ENCODE assay signal across 8 cellular contexts in the genomic region with DNA sequence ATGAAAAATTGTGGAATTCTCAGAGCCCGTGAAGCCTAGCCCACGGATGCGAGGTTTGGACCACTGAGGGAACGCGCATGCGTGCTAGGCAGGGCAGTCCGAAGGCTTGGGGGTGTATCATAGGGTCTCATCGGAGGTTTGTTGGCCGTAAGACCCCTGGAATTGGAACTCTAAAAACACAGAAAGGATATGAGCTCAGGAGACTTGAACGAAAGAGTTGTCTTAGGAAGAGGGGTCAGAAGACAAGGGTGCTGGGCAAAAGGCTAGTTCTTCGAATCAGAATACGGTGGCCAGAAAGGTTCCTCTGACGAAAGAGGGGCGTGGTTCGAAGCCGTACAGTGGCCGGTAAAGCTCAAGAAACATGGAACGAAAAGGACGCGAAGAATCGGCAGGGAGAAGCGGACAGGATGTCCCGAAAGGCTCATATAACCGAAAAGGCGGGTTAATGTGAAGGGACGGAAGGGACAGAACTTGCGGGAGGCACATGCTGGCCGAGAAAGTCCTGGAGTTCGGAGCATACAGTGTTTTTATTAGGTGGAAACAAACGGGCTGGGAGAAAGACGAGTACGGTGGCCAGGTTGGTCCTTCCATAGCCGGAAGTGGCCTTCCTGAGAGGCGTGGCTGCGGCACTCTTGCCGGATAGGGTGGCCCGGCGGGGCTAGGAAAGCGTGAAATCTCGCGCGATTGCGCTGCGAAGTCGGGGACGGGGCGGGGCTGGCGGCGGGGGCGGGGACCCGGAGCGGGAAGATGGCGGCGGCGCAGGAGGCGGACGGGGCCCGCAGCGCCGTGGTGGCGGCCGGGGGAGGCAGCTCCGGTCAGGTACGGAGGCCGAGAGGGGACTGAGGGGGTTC. TPM values are rescaled to one million over a fixed set of nuclear protein-coding genes. Genes with fewer than 3 reads are reported as not detected.
DNase-seq lines count a peak whose midpoint lies in the region; ATAC-seq and TF ChIP-seq lines count a peak whose summit lies in the region.

A gene with protein sequence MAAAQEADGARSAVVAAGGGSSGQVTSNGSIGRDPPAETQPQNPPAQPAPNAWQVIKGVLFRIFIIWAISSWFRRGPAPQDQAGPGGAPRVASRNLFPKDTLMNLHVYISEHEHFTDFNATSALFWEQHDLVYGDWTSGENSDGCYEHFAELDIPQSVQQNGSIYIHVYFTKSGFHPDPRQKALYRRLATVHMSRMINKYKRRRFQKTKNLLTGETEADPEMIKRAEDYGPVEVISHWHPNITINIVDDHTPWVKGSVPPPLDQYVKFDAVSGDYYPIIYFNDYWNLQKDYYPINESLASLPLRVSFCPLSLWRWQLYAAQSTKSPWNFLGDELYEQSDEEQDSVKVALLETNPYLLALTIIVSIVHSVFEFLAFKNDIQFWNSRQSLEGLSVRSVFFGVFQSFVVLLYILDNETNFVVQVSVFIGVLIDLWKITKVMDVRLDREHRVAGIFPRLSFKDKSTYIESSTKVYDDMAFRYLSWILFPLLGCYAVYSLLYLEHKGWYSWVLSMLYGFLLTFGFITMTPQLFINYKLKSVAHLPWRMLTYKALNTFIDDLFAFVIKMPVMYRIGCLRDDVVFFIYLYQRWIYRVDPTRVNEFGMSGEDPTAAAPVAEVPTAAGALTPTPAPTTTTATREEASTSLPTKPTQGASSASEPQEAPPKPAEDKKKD (plus strand): TSS at position 732 of the 851 bp plus-strand sequence. CDS start 16 bp downstream, at position 748.

- peak within 1 kb of the TSS; percentile 97 to 100 for H3K4me3 Mint-ChIP-seq in H9
- H3K4me3 Mint-ChIP-seq in natural killer cell: peak within 1 kb of the TSS; percentile 96

- peak; percentile 90 to 97 (median 92) for ATAC-seq in natural killer cell

- H3K4me1 Mint-ChIP-seq in H9 (peaks cover 17 to 30% of the 10 kb centered on the region in 2 experiments), natural killer cell (peaks cover 47% of the 10 kb centered on the region in 2 donors)

- TF ChIP-seq POLR2A in Raji (IDR thresholded peaks at IDR 0.05; ENCODE audit: insufficient read depth, low read depth, low read length): peak; percentile 93

- intact Hi-C loops in natural killer cell (cut with micrococcal nuclease): loop anchor here (1.0 to 5.0 kb wide), 4 partner anchors 47 to 268 kb away; a partner anchor contains a TSS

- no peaks in the 10 kb centered on the region for H3K9me3 ChIP-seq in H9 (ENCODE audit: control insufficient read depth, low read depth, low read length)

- no peak within 1 kb of the TSS for H2BK12ac ChIP-seq in H9 (ENCODE audit: insufficient read length, low read depth, low read length)

- peak within 1 kb of the TSS; percentile 55 for H2BK5ac ChIP-seq in H9 (ENCODE audit: insufficient read length, low read length)

- no peak within 1 kb of the TSS for H3T11ph ChIP-seq in H9 (ENCODE audit: low read length)

- peak within 1 kb of the TSS; percentile 29 for H3K27ac ChIP-seq in H9 (ENCODE audit: insufficient read length, low read depth, low read length)

- peak within 1 kb of the TSS; percentile 100 for H3K27ac Mint-ChIP-seq in H9
- peak within 1 kb of the TSS; percentile 94 to 95 for H3K27ac Mint-ChIP-seq in natural killer cell

- H2BK15ac ChIP-seq in H9 (ENCODE audit: low read depth, low read length): no peak within 1 kb of the TSS

- no peaks in the 10 kb centered on the region; a peak in 1 of 5 replicates for H3K9me3 Mint-ChIP-seq in H9
- H3K9me3 Mint-ChIP-seq in natural killer cell: no peaks in the 10 kb centered on the region

- no peak within 1 kb of the TSS for H4K5ac ChIP-seq in H9 (ENCODE audit: insufficient read length, low read depth, low read length)

- no peaks in the 10 kb centered on the region for H3K4me1 ChIP-seq in H9 (ENCODE audit: insufficient read depth, low read length)

- H4K20me1 ChIP-seq in H9 (ENCODE audit: control insufficient read depth, insufficient read depth, insufficient read length): peaks cover 6% of the 10 kb centered on the region

- TF ChIP-seq CTCF in H9 (conservative IDR thresholded peaks at IDR 0.05): no peak
- TF ChIP-seq CTCF in natural killer cell (IDR thresholded peaks at IDR 0.05): no peak

- H3K56ac ChIP-seq in H9 (ENCODE audit: insufficient read length, low read depth, low read length): no peak within 1 kb of the TSS

- H2AFZ ChIP-seq in H9 (ENCODE audit: low read length): peak within 1 kb of the TSS; percentile 98

- H3K23ac ChIP-seq in H9 (ENCODE audit: insufficient read length, low read depth, low read length): no peak within 1 kb of the TSS

- no peak within 1 kb of the TSS for H4K91ac ChIP-seq in H9 (ENCODE audit: insufficient read length, low read depth, low read length)

- peaks cover 9% of the 10 kb centered on the region for H3K79me1 ChIP-seq in H9 (ENCODE audit: insufficient read depth, low read depth, low read length, poor library complexity, severe bottlenecking)

- no peak within 1 kb of the TSS for H4K8ac ChIP-seq in H9 (replicated peaks; ENCODE audit: insufficient read length, low read depth, low read length)

- no peaks in the 10 kb centered on the region for H3K27me3 ChIP-seq in H9 (ENCODE audit: insufficient read depth, low read length)

- peak within 1 kb of the TSS; percentile 99 for H3K9ac ChIP-seq in H9 (ENCODE audit: extremely low read depth, insufficient read length, low read length)

- H3K79me2 ChIP-seq in H9 (ENCODE audit: insufficient read depth, low read length): peaks cover 32% of the 10 kb centered on the region; the same call in 1 of the 2 replicates

- no peak within 1 kb of the TSS for H2AK5ac ChIP-seq in H9 (ENCODE audit: insufficient read length, low read length)

- H2BK20ac ChIP-seq in H9 (ENCODE audit: low read depth, low read length, poor library complexity, severe bottlenecking): no peak within 1 kb of the TSS

- H3K14ac ChIP-seq in H9 (ENCODE audit: insufficient read depth, low read length): peak within 1 kb of the TSS; percentile 22

- H2BK120ac ChIP-seq in H9 (ENCODE audit: low read depth, low read length, poor library complexity, severe bottlenecking): no peak within 1 kb of the TSS

- peak within 1 kb of the TSS; percentile 93 for H3K18ac ChIP-seq in H9 (ENCODE audit: insufficient read length, low read depth, low read length)

- no peak within 1 kb of the TSS for H3K4ac ChIP-seq in H9 (ENCODE audit: low read depth, low read length)

- peaks cover 2% of the 10 kb centered on the region; the same call in 1 of the 2 replicates for H3K27me3 Mint-ChIP-seq in H9 (ENCODE audit: low read depth)
- no peaks in the 10 kb centered on the region for H3K27me3 Mint-ChIP-seq in natural killer cell (ENCODE audit: low read depth in 2 of 2)

- peaks cover 12% of the 10 kb centered on the region for H3K23me2 ChIP-seq in H9 (ENCODE audit: insufficient read length, low read depth, low read length, poor library complexity, severe bottlenecking)

- no CpG with 5 or more reads among the region's 65 CpGs for WGBS in H9 (ENCODE audit: extremely low coverage, insufficient read length, low lambda C conversion rate)

- peak within 1 kb of the TSS; percentile 93 for H3K4me2 ChIP-seq in H9 (ENCODE audit: insufficient read depth, insufficient read length, low read length)

- DNase-seq in ELR (ENCODE audit: low read depth): peak; percentile 97
- peak; percentile 96 for DNase-seq in H9
- peak; percentile 94 for DNase-seq in M059J (ENCODE audit: low read depth)
- peak; percentile 94 for DNase-seq in activated T-helper 9 cell treated with anti-CD3 and anti-CD28 coated beads, Interleukin-2, amount 50 U/mL, for 16 hours (ENCODE audit: low read depth)
- peak; percentile 97 for DNase-seq in fibroblast of peridontal ligament (ENCODE audit: extremely low read depth)
- DNase-seq in natural killer cell: peak; percentile 93
- DNase-seq in stimulated activated naive CD4-positive, alpha-beta T cell (lab: John Stamatoyannopoulos, UW): peak; percentile 92 to 99 (median 94)

- H3K36me3 Mint-ChIP-seq in H9 (ENCODE audit: insufficient read depth in 1 of 3, low read depth in 3 of 3): peaks cover 0 to 9% (median 5%) of the 10 kb centered on the region in 3 experiments; a peak in 6 of 7 replicates
- no peaks in the 10 kb centered on the region for H3K36me3 Mint-ChIP-seq in natural killer cell

RNA-seq across cellular contexts. Expression of the gene that starts here (rescaled TPM):
- total RNA-seq in H9 (2021): 82.0 and 83.9 TPM in 2 replicates
- 47.6 and 70.6 TPM in 2 replicates for total RNA-seq in M059J (2014; rRNA removed; shearing (Covaris generic))
- total RNA-seq in natural killer cell: 100 to 1,000 TPM in 2 of 3 donors, 10 to 100 TPM in 1; 97.1 to 125 (median 120) TPM

Comparison
In these comparisons a context has a peak if more than half of its experiments do, and no peak if none do; other contexts are left out.
1. Peak in every context shown above with its lines: DNase-seq, ATAC-seq and H3K27ac ChIP-seq.